ENCODE assay signal across 1 cellular context in the genomic region with DNA sequence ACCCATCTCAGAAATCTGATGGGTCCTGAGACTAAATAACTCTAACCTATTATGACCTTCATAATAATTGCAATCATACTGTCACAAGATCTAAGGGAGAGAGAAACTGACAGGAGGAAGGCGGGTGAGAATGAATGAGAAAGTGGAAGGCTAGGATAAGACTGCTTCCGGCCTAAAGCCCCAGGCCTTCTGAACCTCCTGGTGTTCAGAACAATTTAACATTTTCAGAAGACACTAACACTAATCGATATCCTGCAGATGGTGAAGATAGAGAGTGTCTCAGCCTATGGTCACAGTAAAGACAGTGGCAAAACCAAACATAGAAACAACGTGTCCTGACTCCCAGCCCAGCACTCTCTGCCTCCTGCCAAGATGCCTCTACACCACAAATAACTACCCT.
TF ChIP-seq lines count a peak whose summit lies in the region.

No MANE protein-coding gene starts in this region.

TF ChIP-seq in SK-N-SH, 30 proteins besides CTCF, POLR2A, EP300 and RAD21 (continued from another document):
- TF ChIP-seq, protein P1, sequence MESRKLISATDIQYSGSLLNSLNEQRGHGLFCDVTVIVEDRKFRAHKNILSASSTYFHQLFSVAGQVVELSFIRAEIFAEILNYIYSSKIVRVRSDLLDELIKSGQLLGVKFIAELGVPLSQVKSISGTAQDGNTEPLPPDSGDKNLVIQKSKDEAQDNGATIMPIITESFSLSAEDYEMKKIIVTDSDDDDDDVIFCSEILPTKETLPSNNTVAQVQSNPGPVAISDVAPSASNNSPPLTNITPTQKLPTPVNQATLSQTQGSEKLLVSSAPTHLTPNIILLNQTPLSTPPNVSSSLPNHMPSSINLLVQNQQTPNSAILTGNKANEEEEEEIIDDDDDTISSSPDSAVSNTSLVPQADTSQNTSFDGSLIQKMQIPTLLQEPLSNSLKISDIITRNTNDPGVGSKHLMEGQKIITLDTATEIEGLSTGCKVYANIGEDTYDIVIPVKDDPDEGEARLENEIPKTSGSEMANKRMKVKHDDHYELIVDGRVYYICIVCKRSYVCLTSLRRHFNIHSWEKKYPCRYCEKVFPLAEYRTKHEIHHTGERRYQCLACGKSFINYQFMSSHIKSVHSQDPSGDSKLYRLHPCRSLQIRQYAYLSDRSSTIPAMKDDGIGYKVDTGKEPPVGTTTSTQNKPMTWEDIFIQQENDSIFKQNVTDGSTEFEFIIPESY (IDR thresholded peaks at IDR 0.05; ENCODE audit: borderline replicate concordance, low read depth) = no peak
- TF ChIP-seq GATA2 (CRISPR knock-in tag; IDR thresholded peaks at IDR 0.05) (no peak), POLR2AphosphoS5 (IDR thresholded peaks at IDR 0.05; ENCODE audit: low read depth, low read length) (0 out of 2 replicates have a peak, but pooled peaks have one; percentile 13), CHD2 (IDR thresholded peaks at IDR 0.05; ENCODE audit: low read length, partially characterized antibody) (no peak)
